ENCODE assay signal across 8 cellular contexts in the genomic region with DNA sequence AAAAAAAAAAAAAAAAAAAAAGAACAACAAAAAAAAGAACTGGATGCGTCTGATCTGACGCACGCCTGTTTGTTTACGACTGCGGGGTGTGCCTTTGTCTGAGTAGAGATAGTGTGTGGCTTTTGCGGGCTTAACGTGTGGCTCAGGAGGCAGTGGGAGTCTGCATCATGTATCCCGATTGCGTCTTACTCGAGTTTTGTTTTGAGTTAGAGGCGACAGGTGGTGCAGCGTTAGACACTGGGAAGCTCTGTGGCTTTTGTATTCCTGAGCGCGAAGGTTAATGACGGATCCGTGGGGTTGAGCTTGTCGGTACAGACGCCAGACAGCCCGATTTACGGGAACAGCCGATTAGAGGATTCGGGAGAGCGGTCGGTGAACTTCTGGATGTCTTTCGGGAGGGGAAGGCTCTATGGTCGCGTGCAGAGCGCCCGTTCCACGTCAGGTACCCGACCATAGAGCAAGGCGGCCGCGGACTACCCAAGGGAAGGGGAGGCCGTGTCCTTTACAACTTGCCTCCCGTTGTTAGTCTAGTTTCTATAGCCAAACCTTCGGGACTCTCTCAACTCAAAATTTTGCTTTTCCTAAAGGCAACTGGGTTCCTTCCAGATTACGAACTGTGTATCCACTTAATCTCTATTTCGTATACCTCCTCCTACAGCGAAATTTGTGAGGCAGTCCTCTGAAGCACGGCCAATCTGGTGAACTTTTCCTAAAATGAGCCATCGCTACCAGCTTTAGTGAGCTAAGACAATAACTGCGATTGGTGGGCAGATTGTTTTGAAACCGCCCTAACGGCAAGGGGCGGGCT. TPM values are rescaled to one million over a fixed set of nuclear protein-coding genes. Genes with fewer than 3 reads are reported as not detected.
DNase-seq lines count a peak whose midpoint lies in the region; ATAC-seq and TF ChIP-seq lines count a peak whose summit lies in the region.

No MANE protein-coding gene starts in this region.

- H3K9me3 ChIP-seq in MG63, result no peaks in the 10 kb centered on the region
- H3K9me3 ChIP-seq in body of pancreas, result no peaks in the 10 kb centered on the region

- ATAC-seq in GM21526 (IDR thresholded peaks at IDR 0.05; ENCODE audit: low FRiP score, unreplicated experiment) (peak; percentile 5), body of pancreas (peak; percentile 12)

- TF ChIP-seq POLR2A in body of pancreas (IDR thresholded peaks at IDR 0.05), result peak; percentile 64 to 96 (median 95)

- peak overlapping the region; percentile 89 to 99 (median 98) for H3K27ac ChIP-seq in body of pancreas

- H3K4me1 ChIP-seq in body of pancreas, result peaks cover 33% of the 10 kb centered on the region

- WGBS in body of pancreas, 2 donors, result 0% methylated on average over 34 to 46 of the region's 46 CpGs

- H3K4me3 ChIP-seq in MG63 (peak overlapping the region; percentile 59), body of pancreas (peak overlapping the region; percentile 10 to 23)

- H3K27me3 ChIP-seq in MG63 (no peaks in the 10 kb centered on the region), body of pancreas (no peaks in the 10 kb centered on the region)

- TF ChIP-seq CTCF in body of pancreas (IDR thresholded peaks at IDR 0.05), result no peak

- H3K36me3 ChIP-seq in MG63, result peaks cover 75% of the 10 kb centered on the region
- peaks cover 1 to 3% of the 10 kb centered on the region in 2 donors for H3K36me3 ChIP-seq in body of pancreas (replicated peaks in 1 of 2; ENCODE audit: insufficient read depth in 1 of 2, low read depth in 2 of 2)

- intact Hi-C loops in body of pancreas (cut with DNase I), result no loop called here

- DNase-seq in D341Med (ENCODE audit: low spot score), result peak; percentile 59
- peak; percentile 72 for DNase-seq in MG63
- DNase-seq in UCSD-AML1 (lab: John Stamatoyannopoulos, UW; ENCODE audit: unreplicated experiment), result peak; percentile 72
- DNase-seq in body of pancreas, result peak; percentile 67 to 75 (median 71)
- peak; percentile 29 for DNase-seq in iPS-NIHi7 (ENCODE audit: extremely low spot score)
- DNase-seq in stimulated activated CD4-positive, alpha-beta T cell treated with anti-CD3 and anti-CD28 coated beads, Interleukin-12 subunit alpha, Interleukin-12 subunit beta, amount 100 ng/mL, for 48 hours (ENCODE audit: low read depth in 2 of 3, low spot score in 1 of 3), result peak; percentile 75 to 81 (median 75)
- DNase-seq in Ammon's horn (ENCODE audit: low spot score), result no peak

RNA-seq across cellular contexts. Expression of a gene that starts 0.9 kb away (rescaled TPM):
- total RNA-seq in MG63 (2014; rRNA removed; shearing (Covaris generic); ENCODE audit: low replicate concordance), result 149 and 151 TPM in 2 replicates
- 10 to 100 TPM; 76.0 to 87.3 TPM for total RNA-seq in body of pancreas

RNA-seq across cellular contexts. Expression of a gene that starts 44.2 kb away (rescaled TPM):
- total RNA-seq in MG63 (2014; rRNA removed; shearing (Covaris generic); ENCODE audit: low replicate concordance), result 294 and 355 TPM in 2 replicates
- total RNA-seq in body of pancreas, result 10 to 100 TPM; 14.2 to 15.0 TPM

RNA-seq across cellular contexts. Expression of a gene that starts 46.7 kb away (rescaled TPM):
- 2.8 and 22.3 TPM in 2 replicates for total RNA-seq in MG63 (2014; rRNA removed; shearing (Covaris generic); ENCODE audit: low replicate concordance)
- 10 to 100 TPM; 10.6 to 11.2 TPM for total RNA-seq in body of pancreas

Comparison
In these comparisons a context has a peak if more than half of its experiments do, and no peak if none do; other contexts are left out.
1. RNA of a gene that starts 44.2 kb away (total RNA-seq): 294 to 355 TPM in MG63; 14.2 to 15.0 TPM in body of pancreas; every median in the first group is over 10 times any median in the second.